28 cellular contexts compared by ENCODE assay signal in the genomic region with DNA sequence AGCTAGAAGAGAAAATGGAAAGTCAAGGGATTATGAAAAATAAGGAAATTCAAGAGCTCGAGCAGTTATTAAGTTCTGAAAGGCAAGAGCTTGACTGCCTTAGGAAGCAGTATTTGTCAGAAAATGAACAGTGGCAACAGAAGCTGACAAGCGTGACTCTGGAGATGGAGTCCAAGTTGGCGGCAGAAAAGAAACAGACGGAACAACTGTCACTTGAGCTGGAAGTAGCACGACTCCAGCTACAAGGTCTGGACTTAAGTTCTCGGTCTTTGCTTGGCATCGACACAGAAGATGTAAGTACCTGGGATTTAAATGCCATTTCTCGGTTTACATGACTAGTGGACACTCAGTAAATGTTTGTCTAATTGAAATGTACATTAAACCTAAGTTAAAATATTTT.
"Had no signal": no experiment of that assay in that cellular context is flagged by ENCODE, and none has a peak within 500 bp of the region (broad histone marks: within the 10 kb centered on the region; RNA-seq: fewer than 3 reads in every experiment).

No MANE protein-coding gene starts in this region.

- H3K9me3 ChIP-seq: neutrophil, pancreas, prostate gland, right lobe of liver, sigmoid colon, suprapubic skin, testis, tibial artery, transverse colon, upper lobe of right lung, uterus had no signal

- ATAC-seq: naive thymus-derived CD8-positive, alpha-beta T cell; natural killer cell treated with Interleukin-12 subunit alpha and Interleukin-12 subunit beta and Interleukin-15 and Interleukin-18, amount 100 ng/mL, for 72 hours; pancreas; right cardiac atrium; right lobe of liver; stimulated activated effector memory CD8-positive, alpha-beta T cell treated with anti-CD3 and anti-CD28 coated beads, Interleukin-12 subunit alpha, Interleukin-12 subunit beta, amount 100 ng/mL, for 72 hours; stimulated activated naive B cell treated with anti-CD40 and anti-IgM and Interleukin-4, amounts not matched to agents 10 μg/mL and 1 μg/mL and 100 μg/mL, for 72 hours; upper lobe of right lung had no signal

- H3K27ac ChIP-seq: neutrophil, pancreas, prostate gland, right lobe of liver, sigmoid colon, suprapubic skin, testis, tibial artery, transverse colon, upper lobe of right lung, uterus had no signal

- H3K27ac Mint-ChIP-seq: natural killer cell treated with Interleukin-12 subunit alpha and Interleukin-12 subunit beta and Interleukin-15 and Interleukin-18, amount 100 ng/mL, for 72 hours; nephron progenitor cell; stimulated activated effector memory CD8-positive, alpha-beta T cell treated with anti-CD3 and anti-CD28 coated beads, Interleukin-12 subunit alpha, Interleukin-12 subunit beta, amount 100 ng/mL, for 72 hours; stimulated activated naive B cell treated with anti-CD40 and anti-IgM and Interleukin-4, amounts not matched to agents 10 μg/mL and 1 μg/mL and 100 μg/mL, for 72 hours; stimulated activated naive CD8-positive, alpha-beta T cell treated with anti-CD3 and anti-CD28 coated beads, Interleukin-15, Interleukin-2, amounts not matched to agents 100 ng/mL and 50 ng/mL, for 24 hours; type B pancreatic cell had no signal

- H3K4me1 ChIP-seq: pancreas, prostate gland, right lobe of liver, sigmoid colon, suprapubic skin, testis, tibial artery, transverse colon, upper lobe of right lung, uterus had no signal

- FAIRE-seq: pancreas, small intestine had no signal

- H3K4me3 ChIP-seq: pancreas, prostate gland, right lobe of liver, sigmoid colon, suprapubic skin, testis, tibial artery, transverse colon, upper lobe of right lung, uterus had no signal

- H3K27me3 Mint-ChIP-seq: naive thymus-derived CD8-positive, alpha-beta T cell; natural killer cell treated with Interleukin-12 subunit alpha and Interleukin-12 subunit beta and Interleukin-15 and Interleukin-18, amount 100 ng/mL, for 72 hours; stimulated activated naive B cell treated with anti-CD40 and anti-IgM and Interleukin-4, amounts not matched to agents 10 μg/mL and 1 μg/mL and 100 μg/mL, for 72 hours; stimulated activated naive CD8-positive, alpha-beta T cell treated with anti-CD3 and anti-CD28 coated beads, Interleukin-15, Interleukin-2, amounts not matched to agents 100 ng/mL and 50 ng/mL, for 24 hours; type B pancreatic cell had no signal

- H3K27me3 ChIP-seq: neutrophil, pancreas, right lobe of liver, sigmoid colon, suprapubic skin, testis, tibial artery, transverse colon, upper lobe of right lung, uterus had no signal

- H3K9me3 Mint-ChIP-seq: natural killer cell treated with Interleukin-12 subunit alpha and Interleukin-12 subunit beta and Interleukin-15 and Interleukin-18, amount 100 ng/mL, for 72 hours; nephron progenitor cell; neural crest cell; stimulated activated effector memory CD8-positive, alpha-beta T cell treated with anti-CD3 and anti-CD28 coated beads, Interleukin-12 subunit alpha, Interleukin-12 subunit beta, amount 100 ng/mL, for 72 hours; stimulated activated naive B cell treated with anti-CD40 and anti-IgM and Interleukin-4, amounts not matched to agents 10 μg/mL and 1 μg/mL and 100 μg/mL, for 72 hours; type B pancreatic cell had no signal

- H3K4me1 Mint-ChIP-seq: nephron progenitor cell; neural crest cell; stimulated activated effector memory CD8-positive, alpha-beta T cell treated with anti-CD3 and anti-CD28 coated beads, Interleukin-12 subunit alpha, Interleukin-12 subunit beta, amount 100 ng/mL, for 72 hours; stimulated activated naive B cell treated with anti-CD40 and anti-IgM and Interleukin-4, amounts not matched to agents 10 μg/mL and 1 μg/mL and 100 μg/mL, for 72 hours had no signal

- DNase-seq: naive thymus-derived CD8-positive, alpha-beta T cell; nephron progenitor cell; nucleus accumbens; pancreas; right cardiac atrium; right lobe of liver; sigmoid colon; small intestine; stimulated activated CD4-positive, alpha-beta T cell treated with anti-CD3 and anti-CD28 coated beads, Interleukin-15, amount 100 ng/mL, for 24 hours; stimulated activated CD4-positive, alpha-beta T cell treated with anti-CD3 and anti-CD28 coated beads, Interleukin-2, amount 100 ng/mL, for 24 hours; stimulated activated CD4-positive, alpha-beta T cell treated with anti-CD3 and anti-CD28 coated beads, Interleukin-2, amount 100 ng/mL, for 48 hours; stimulated activated CD4-positive, alpha-beta T cell treated with anti-CD3 and anti-CD28 coated beads, Interleukin-4, amount 100 ng/mL, for 24 hours; stimulated activated naive B cell treated with anti-CD40 and anti-IgM and Interleukin-4, amounts not matched to agents 10 μg/mL and 1 μg/mL and 100 μg/mL, for 72 hours; stimulated activated naive CD4-positive, alpha-beta T cell treated with Interleukin-2 at 50 U/mL for 16 hours; substantia nigra; testis; tibial artery; transverse colon; upper lobe of right lung; uterus had no signal

- H3K36me3 ChIP-seq: pancreas, prostate gland, right lobe of liver, sigmoid colon, suprapubic skin, tibial artery, transverse colon, upper lobe of right lung, uterus had no signal

- H3K4me3 Mint-ChIP-seq: naive thymus-derived CD8-positive, alpha-beta T cell; natural killer cell treated with Interleukin-12 subunit alpha and Interleukin-12 subunit beta and Interleukin-15 and Interleukin-18, amount 100 ng/mL, for 72 hours; nephron progenitor cell; neural crest cell; stimulated activated effector memory CD8-positive, alpha-beta T cell treated with anti-CD3 and anti-CD28 coated beads, Interleukin-12 subunit alpha, Interleukin-12 subunit beta, amount 100 ng/mL, for 72 hours; stimulated activated naive B cell treated with anti-CD40 and anti-IgM and Interleukin-4, amounts not matched to agents 10 μg/mL and 1 μg/mL and 100 μg/mL, for 72 hours; stimulated activated naive CD8-positive, alpha-beta T cell treated with anti-CD3 and anti-CD28 coated beads, Interleukin-15, Interleukin-2, amounts not matched to agents 100 ng/mL and 50 ng/mL, for 24 hours; type B pancreatic cell had no signal
